In genomic region chr4:104490096-104490769, GRCh38 we compare ENCODE assay signal across 8 cellular contexts. TPM values are rescaled to one million over a fixed set of nuclear protein-coding genes. Genes with fewer than 3 reads are reported as not detected.
A peak's percentile ranks its signal among the peaks of the same experiment; 100 is the strongest.
DNase-seq lines count a peak whose midpoint lies in the region; ATAC-seq and TF ChIP-seq lines count a peak whose summit lies in the region.

No MANE protein-coding gene starts in this region.

- H3K4me1 Mint-ChIP-seq in activated CD8-positive, alpha-beta T cell treated with anti-CD3 and anti-CD28 coated beads for 36 hours (ENCODE audit: low read depth): peaks cover 28% of the 10 kb centered on the region

- CTCF ChIA-PET in activated CD8-positive, alpha-beta T cell treated with anti-CD3 and anti-CD28 coated beads for 36 hours (lab: Charles Lee): interaction anchor here (1.0 kb wide), 1 partner anchor 9 kb away, joined by 3 read pairs; no protein-coding TSS in a partner anchor

- H3K36me3 ChIP-seq in smooth muscle cell (ENCODE audit: low read depth): no peaks in the 10 kb centered on the region

- no peaks in the 10 kb centered on the region for H3K79me2 ChIP-seq in smooth muscle cell (ENCODE audit: low read depth)

- ATAC-seq in GM19395 (IDR thresholded peaks at IDR 0.05; ENCODE audit: unreplicated experiment): peak; percentile 44
- peak; percentile 36 for ATAC-seq in HG03342 (IDR thresholded peaks at IDR 0.05; ENCODE audit: unreplicated experiment)
- ATAC-seq in activated CD8-positive, alpha-beta T cell treated with anti-CD3 and anti-CD28 coated beads for 36 hours: peak; percentile 40

- peak overlapping the region; percentile 91 for H3K4me2 ChIP-seq in smooth muscle cell

- POLR2A ChIA-PET in activated CD8-positive, alpha-beta T cell treated with anti-CD3 and anti-CD28 coated beads for 36 hours (lab: Charles Lee): no interaction called here

- no peaks in the 10 kb centered on the region for H3K9me3 Mint-ChIP-seq in activated CD8-positive, alpha-beta T cell treated with anti-CD3 and anti-CD28 coated beads for 36 hours

- peaks cover 36% of the 10 kb centered on the region for H3K4me1 ChIP-seq in smooth muscle cell (ENCODE audit: low read depth)

- WGBS in smooth muscle cell (ENCODE audit: low lambda C conversion rate): 36% methylated on average over 7 of the region's 7 CpGs

- H3F3A ChIP-seq in smooth muscle cell (ENCODE audit: low read depth): peaks cover 24% of the 10 kb centered on the region

- H3K4me3 Mint-ChIP-seq in activated CD8-positive, alpha-beta T cell treated with anti-CD3 and anti-CD28 coated beads for 36 hours: peak overlapping the region; percentile 55

- in situ Hi-C loops in G401 (cut with HindIII; ENCODE audit: low sequenced_read_pairs): no loop called here

- no peak overlapping the region for H3K27ac ChIP-seq in smooth muscle cell (ENCODE audit: low read depth)

- H4K20me1 ChIP-seq in smooth muscle cell (ENCODE audit: low read depth): no peaks in the 10 kb centered on the region

- peak; percentile 68 for DNase-seq in G401 (ENCODE audit: low spot score)
- peak; percentile 14 for DNase-seq in activated CD8-positive, alpha-beta T cell treated with anti-CD3 and anti-CD28 coated beads for 36 hours
- DNase-seq in smooth muscle cell (lab: John Stamatoyannopoulos, UW; ENCODE audit: unreplicated experiment): no peak
- no peak for DNase-seq in COLO829 (ENCODE audit: low spot score)
- no peak for DNase-seq in activated CD4-positive, alpha-beta T cell treated with anti-CD3 and anti-CD28 coated beads, Interleukin-2, amount 50 U/mL, for 1 hour

- H3K9ac ChIP-seq in smooth muscle cell (ENCODE audit: low read depth): no peak overlapping the region

- H3K9me3 ChIP-seq in smooth muscle cell (replicated peaks; ENCODE audit: low read depth): no peaks in the 10 kb centered on the region

- TF ChIP-seq CTCF in activated CD8-positive, alpha-beta T cell treated with anti-CD3 and anti-CD28 coated beads for 36 hours (IDR thresholded peaks at IDR 0.05): no peak
- no peak for TF ChIP-seq CTCF in smooth muscle cell (IDR thresholded peaks at IDR 0.05; ENCODE audit: borderline replicate concordance, insufficient read depth, poor library complexity, severe bottlenecking)

- H3K27ac Mint-ChIP-seq in activated CD8-positive, alpha-beta T cell treated with anti-CD3 and anti-CD28 coated beads for 36 hours: no peak overlapping the region

- H2AFZ ChIP-seq in smooth muscle cell (ENCODE audit: low read depth): peak overlapping the region; percentile 89

- intact Hi-C loops in activated CD8-positive, alpha-beta T cell treated with anti-CD3 and anti-CD28 coated beads for 36 hours (cut with micrococcal nuclease): loop anchor here (10.0 kb wide), 1 partner anchor 375 kb away; no protein-coding TSS in a partner anchor

- no peaks in the 10 kb centered on the region for H3K27me3 ChIP-seq in smooth muscle cell (ENCODE audit: low read depth)

- peaks cover 56% of the 10 kb centered on the region for H3K27me3 Mint-ChIP-seq in activated CD8-positive, alpha-beta T cell treated with anti-CD3 and anti-CD28 coated beads for 36 hours

- H3K36me3 Mint-ChIP-seq in activated CD8-positive, alpha-beta T cell treated with anti-CD3 and anti-CD28 coated beads for 36 hours (ENCODE audit: low read depth): no peaks in the 10 kb centered on the region

- H3K4me3 ChIP-seq in iPS-11a (ENCODE audit: low read depth, low read length): peak overlapping the region; percentile 79
- peak overlapping the region; percentile 69 for H3K4me3 ChIP-seq in smooth muscle cell

RNA-seq across cellular contexts. Expression of gene CXXC4, which starts 4.5 kb away (rescaled TPM):
- total RNA-seq in G401 (2014; rRNA removed; shearing (Covaris generic)): 1.9 and 2.8 TPM in 2 replicates
- not detected for total RNA-seq in activated CD8-positive, alpha-beta T cell treated with anti-CD3 and anti-CD28 coated beads for 36 hours
- total RNA-seq in smooth muscle cell: 0.18 and 0.72 TPM in 2 replicates
- 0.08 and 0.64 TPM in 2 replicates for polyA plus RNA-seq in smooth muscle cell

Comparison
In these comparisons a context has a peak if more than half of its experiments do, and no peak if none do; other contexts are left out.
1. DNase-seq: peak in G401 (single experiment) and activated CD8-positive, alpha-beta T cell treated with anti-CD3 and anti-CD28 coated beads for 36 hours (single experiment); none in smooth muscle cell (single experiment), COLO829 (single experiment) and activated CD4-positive, alpha-beta T cell treated with anti-CD3 and anti-CD28 coated beads, Interleukin-2, amount 50 U/mL, for 1 hour (single experiment).
2. Peak in every context shown above with its lines, with median percentiles within 50 percentile points of each other: ATAC-seq.